11 cellular contexts compared by ENCODE assay signal in the genomic region with DNA sequence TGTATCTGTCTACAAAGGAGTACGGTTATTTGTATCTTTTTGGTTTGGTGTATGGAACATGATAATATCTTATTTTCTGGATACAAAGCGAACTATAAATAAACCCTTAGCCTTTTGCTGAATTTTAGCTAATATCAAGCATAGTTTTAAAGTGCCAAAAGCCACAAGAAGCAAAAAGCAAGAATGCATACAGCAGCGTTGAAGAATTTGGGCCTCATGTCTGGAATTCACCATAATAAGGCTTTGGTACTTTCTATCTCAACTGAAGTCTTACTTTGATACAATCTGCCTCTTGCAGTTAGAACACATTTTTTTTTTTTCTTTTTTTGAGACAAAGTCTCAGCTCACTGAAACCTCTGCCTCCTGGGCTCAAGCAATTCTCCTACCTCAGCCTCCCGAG.
DNase-seq lines count a peak whose midpoint lies in the region; ATAC-seq and TF ChIP-seq lines count a peak whose summit lies in the region.
"Had no signal": no experiment of that assay in that cellular context is flagged by ENCODE, and none has a peak within 500 bp of the region (broad histone marks: within the 10 kb centered on the region; RNA-seq: fewer than 3 reads in every experiment).

No MANE protein-coding gene starts in this region.

- intact Hi-C loops in tibial artery (cut with DNase I; ENCODE audit: low total_unique reads) = no loop called here

- no peak overlapping the region for H3K4me3 ChIP-seq in tibial artery
- H3K4me3 ChIP-seq: GM12878 had no signal

- no peaks in the 10 kb centered on the region for H3K27me3 ChIP-seq in tibial artery

- no peaks in the 10 kb centered on the region for H3K9me3 ChIP-seq in tibial artery
- H3K9me3 ChIP-seq: Caco-2 had no signal

- no peaks in the 10 kb centered on the region for H3K27me3 Mint-ChIP-seq in WTC11 (ENCODE audit: low read depth)
- H3K27me3 Mint-ChIP-seq in activated T-cell treated with anti-CD3 and anti-CD28 coated beads, Interleukin-2, amount 50 U/mL, for 72 hours (ENCODE audit: low read depth) = no peaks in the 10 kb centered on the region
- H3K27me3 Mint-ChIP-seq: CD8-positive, alpha-beta memory T cell had no signal

- DNase-seq in EH (ENCODE audit: low read depth) = peak; percentile 25
- peak; percentile 58 for DNase-seq in astrocyte of the hippocampus (ENCODE audit: low read depth, low spot score)
- peak; percentile 71 for DNase-seq in fibroblast of peridontal ligament (ENCODE audit: extremely low read depth)
- no peak for DNase-seq in tibial artery
- no peak for DNase-seq in WTC11 (ENCODE audit: low spot score)
- DNase-seq in NCI-H1417 (lab: John Stamatoyannopoulos, UW) = no peak
- no peak for DNase-seq in activated T-cell treated with anti-CD3 and anti-CD28 coated beads, Interleukin-2, amount 50 U/mL, for 72 hours
- DNase-seq: Caco-2; CD8-positive, alpha-beta memory T cell had no signal

- POLR2A ChIA-PET in WTC11 (lab: Charles Lee) = no interaction called here

- ATAC-seq in WTC11 = no peak
- no peak for ATAC-seq in activated T-cell treated with anti-CD3 and anti-CD28 coated beads, Interleukin-2, amount 50 U/mL, for 72 hours (replicated peaks in 1 of 2)
- ATAC-seq: GM12878 had no signal

- no peak overlapping the region for H3K27ac Mint-ChIP-seq in WTC11
- H3K27ac Mint-ChIP-seq in activated T-cell treated with anti-CD3 and anti-CD28 coated beads, Interleukin-2, amount 50 U/mL, for 72 hours = no peak overlapping the region
- H3K27ac Mint-ChIP-seq: CD14-positive monocyte; CD8-positive, alpha-beta memory T cell had no signal

- H3K36me3 ChIP-seq in tibial artery = no peaks in the 10 kb centered on the region

- H3K27ac ChIP-seq in tibial artery = peak overlapping the region; percentile 20 to 39

- H3K4me1 ChIP-seq in tibial artery = peaks cover 0 to 71% (median 7%) of the 10 kb centered on the region in 4 donors
- H3K4me1 ChIP-seq: Caco-2 had no signal

- H3K36me3 Mint-ChIP-seq in WTC11 = no peaks in the 10 kb centered on the region
- no peaks in the 10 kb centered on the region for H3K36me3 Mint-ChIP-seq in activated T-cell treated with anti-CD3 and anti-CD28 coated beads, Interleukin-2, amount 50 U/mL, for 72 hours (ENCODE audit: insufficient read depth in 2 of 2)
- H3K36me3 Mint-ChIP-seq: CD14-positive monocyte; CD8-positive, alpha-beta memory T cell had no signal

- H3K4me1 Mint-ChIP-seq in WTC11 = peaks cover 10% of the 10 kb centered on the region
- H3K4me1 Mint-ChIP-seq in activated T-cell treated with anti-CD3 and anti-CD28 coated beads, Interleukin-2, amount 50 U/mL, for 72 hours (ENCODE audit: low read depth) = no peaks in the 10 kb centered on the region
- H3K4me1 Mint-ChIP-seq: CD14-positive monocyte; CD8-positive, alpha-beta memory T cell had no signal

- CTCF ChIA-PET in WTC11 (lab: Charles Lee) = no interaction called here

- H3K4me3 Mint-ChIP-seq in WTC11 = no peak overlapping the region
- H3K4me3 Mint-ChIP-seq in activated T-cell treated with anti-CD3 and anti-CD28 coated beads, Interleukin-2, amount 50 U/mL, for 72 hours = no peak overlapping the region
- H3K4me3 Mint-ChIP-seq: CD14-positive monocyte; CD8-positive, alpha-beta memory T cell had no signal

- TF ChIP-seq CTCF in tibial artery (IDR thresholded peaks at IDR 0.05) (no peak), WTC11 (IDR thresholded peaks at IDR 0.05) (no peak)

- no peaks in the 10 kb centered on the region for H3K9me3 Mint-ChIP-seq in WTC11
- no peaks in the 10 kb centered on the region for H3K9me3 Mint-ChIP-seq in activated T-cell treated with anti-CD3 and anti-CD28 coated beads, Interleukin-2, amount 50 U/mL, for 72 hours
- H3K9me3 Mint-ChIP-seq: CD14-positive monocyte had no signal

TF ChIP-seq in WTC11, 78 proteins besides CTCF, POLR2A, EP300 and RAD21:
- TF ChIP-seq, protein P1, sequence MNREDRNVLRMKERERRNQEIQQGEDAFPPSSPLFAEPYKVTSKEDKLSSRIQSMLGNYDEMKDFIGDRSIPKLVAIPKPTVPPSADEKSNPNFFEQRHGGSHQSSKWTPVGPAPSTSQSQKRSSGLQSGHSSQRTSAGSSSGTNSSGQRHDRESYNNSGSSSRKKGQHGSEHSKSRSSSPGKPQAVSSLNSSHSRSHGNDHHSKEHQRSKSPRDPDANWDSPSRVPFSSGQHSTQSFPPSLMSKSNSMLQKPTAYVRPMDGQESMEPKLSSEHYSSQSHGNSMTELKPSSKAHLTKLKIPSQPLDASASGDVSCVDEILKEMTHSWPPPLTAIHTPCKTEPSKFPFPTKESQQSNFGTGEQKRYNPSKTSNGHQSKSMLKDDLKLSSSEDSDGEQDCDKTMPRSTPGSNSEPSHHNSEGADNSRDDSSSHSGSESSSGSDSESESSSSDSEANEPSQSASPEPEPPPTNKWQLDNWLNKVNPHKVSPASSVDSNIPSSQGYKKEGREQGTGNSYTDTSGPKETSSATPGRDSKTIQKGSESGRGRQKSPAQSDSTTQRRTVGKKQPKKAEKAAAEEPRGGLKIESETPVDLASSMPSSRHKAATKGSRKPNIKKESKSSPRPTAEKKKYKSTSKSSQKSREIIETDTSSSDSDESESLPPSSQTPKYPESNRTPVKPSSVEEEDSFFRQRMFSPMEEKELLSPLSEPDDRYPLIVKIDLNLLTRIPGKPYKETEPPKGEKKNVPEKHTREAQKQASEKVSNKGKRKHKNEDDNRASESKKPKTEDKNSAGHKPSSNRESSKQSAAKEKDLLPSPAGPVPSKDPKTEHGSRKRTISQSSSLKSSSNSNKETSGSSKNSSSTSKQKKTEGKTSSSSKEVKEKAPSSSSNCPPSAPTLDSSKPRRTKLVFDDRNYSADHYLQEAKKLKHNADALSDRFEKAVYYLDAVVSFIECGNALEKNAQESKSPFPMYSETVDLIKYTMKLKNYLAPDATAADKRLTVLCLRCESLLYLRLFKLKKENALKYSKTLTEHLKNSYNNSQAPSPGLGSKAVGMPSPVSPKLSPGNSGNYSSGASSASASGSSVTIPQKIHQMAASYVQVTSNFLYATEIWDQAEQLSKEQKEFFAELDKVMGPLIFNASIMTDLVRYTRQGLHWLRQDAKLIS (CRISPR knock-in tag; IDR thresholded peaks at IDR 0.05; ENCODE audit: borderline replicate concordance) = no peak
- TF ChIP-seq ZNF671 (CRISPR knock-in tag; IDR thresholded peaks at IDR 0.05) (no peak), ELF4 (CRISPR knock-in tag; IDR thresholded peaks at IDR 0.05; ENCODE audit: low read depth) (no peak), ZNF396 (CRISPR knock-in tag; IDR thresholded peaks at IDR 0.05; ENCODE audit: borderline replicate concordance) (no peak), TP53 (CRISPR knock-in tag; IDR thresholded peaks at IDR 0.05) (no peak), CBFB (CRISPR knock-in tag; IDR thresholded peaks at IDR 0.05; ENCODE audit: low read depth) (no peak), TEAD1 (CRISPR knock-in tag; IDR thresholded peaks at IDR 0.05) (no peak)
- TF ChIP-seq, protein P2, sequence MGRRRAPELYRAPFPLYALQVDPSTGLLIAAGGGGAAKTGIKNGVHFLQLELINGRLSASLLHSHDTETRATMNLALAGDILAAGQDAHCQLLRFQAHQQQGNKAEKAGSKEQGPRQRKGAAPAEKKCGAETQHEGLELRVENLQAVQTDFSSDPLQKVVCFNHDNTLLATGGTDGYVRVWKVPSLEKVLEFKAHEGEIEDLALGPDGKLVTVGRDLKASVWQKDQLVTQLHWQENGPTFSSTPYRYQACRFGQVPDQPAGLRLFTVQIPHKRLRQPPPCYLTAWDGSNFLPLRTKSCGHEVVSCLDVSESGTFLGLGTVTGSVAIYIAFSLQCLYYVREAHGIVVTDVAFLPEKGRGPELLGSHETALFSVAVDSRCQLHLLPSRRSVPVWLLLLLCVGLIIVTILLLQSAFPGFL (CRISPR knock-in tag; IDR thresholded peaks at IDR 0.05; ENCODE audit: borderline replicate concordance) = no peak
- TF ChIP-seq, protein P3, sequence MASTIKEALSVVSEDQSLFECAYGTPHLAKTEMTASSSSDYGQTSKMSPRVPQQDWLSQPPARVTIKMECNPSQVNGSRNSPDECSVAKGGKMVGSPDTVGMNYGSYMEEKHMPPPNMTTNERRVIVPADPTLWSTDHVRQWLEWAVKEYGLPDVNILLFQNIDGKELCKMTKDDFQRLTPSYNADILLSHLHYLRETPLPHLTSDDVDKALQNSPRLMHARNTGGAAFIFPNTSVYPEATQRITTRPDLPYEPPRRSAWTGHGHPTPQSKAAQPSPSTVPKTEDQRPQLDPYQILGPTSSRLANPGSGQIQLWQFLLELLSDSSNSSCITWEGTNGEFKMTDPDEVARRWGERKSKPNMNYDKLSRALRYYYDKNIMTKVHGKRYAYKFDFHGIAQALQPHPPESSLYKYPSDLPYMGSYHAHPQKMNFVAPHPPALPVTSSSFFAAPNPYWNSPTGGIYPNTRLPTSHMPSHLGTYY (CRISPR knock-in tag; IDR thresholded peaks at IDR 0.05) = no peak
- TF ChIP-seq, protein P4, sequence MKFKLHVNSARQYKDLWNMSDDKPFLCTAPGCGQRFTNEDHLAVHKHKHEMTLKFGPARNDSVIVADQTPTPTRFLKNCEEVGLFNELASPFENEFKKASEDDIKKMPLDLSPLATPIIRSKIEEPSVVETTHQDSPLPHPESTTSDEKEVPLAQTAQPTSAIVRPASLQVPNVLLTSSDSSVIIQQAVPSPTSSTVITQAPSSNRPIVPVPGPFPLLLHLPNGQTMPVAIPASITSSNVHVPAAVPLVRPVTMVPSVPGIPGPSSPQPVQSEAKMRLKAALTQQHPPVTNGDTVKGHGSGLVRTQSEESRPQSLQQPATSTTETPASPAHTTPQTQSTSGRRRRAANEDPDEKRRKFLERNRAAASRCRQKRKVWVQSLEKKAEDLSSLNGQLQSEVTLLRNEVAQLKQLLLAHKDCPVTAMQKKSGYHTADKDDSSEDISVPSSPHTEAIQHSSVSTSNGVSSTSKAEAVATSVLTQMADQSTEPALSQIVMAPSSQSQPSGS (CRISPR knock-in tag; IDR thresholded peaks at IDR 0.05; ENCODE audit: borderline replicate concordance, low read depth) = no peak
- TF ChIP-seq, protein P5, sequence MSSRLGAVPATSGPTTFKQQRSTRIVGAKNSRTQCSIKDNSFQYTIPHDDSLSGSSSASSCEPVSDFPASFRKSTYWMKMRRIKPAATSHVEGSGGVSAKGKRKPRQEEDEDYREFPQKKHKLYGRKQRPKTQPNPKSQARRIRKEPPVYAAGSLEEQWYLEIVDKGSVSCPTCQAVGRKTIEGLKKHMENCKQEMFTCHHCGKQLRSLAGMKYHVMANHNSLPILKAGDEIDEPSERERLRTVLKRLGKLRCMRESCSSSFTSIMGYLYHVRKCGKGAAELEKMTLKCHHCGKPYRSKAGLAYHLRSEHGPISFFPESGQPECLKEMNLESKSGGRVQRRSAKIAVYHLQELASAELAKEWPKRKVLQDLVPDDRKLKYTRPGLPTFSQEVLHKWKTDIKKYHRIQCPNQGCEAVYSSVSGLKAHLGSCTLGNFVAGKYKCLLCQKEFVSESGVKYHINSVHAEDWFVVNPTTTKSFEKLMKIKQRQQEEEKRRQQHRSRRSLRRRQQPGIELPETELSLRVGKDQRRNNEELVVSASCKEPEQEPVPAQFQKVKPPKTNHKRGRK (CRISPR knock-in tag; IDR thresholded peaks at IDR 0.05; ENCODE audit: borderline replicate concordance) = no peak

Comparison
In these comparisons a context has a peak if more than half of its experiments do, and no peak if none do; other contexts are left out.
1. DNase-seq: peak in EH (single experiment), astrocyte of the hippocampus (single experiment) and fibroblast of peridontal ligament (single experiment); none in tibial artery (0 of 2), WTC11 (single experiment), NCI-H1417 (0 of 3) and activated T-cell treated with anti-CD3 and anti-CD28 coated beads, Interleukin-2, amount 50 U/mL, for 72 hours (0 of 2).